14 cellular contexts compared by ENCODE assay signal in the genomic region with DNA sequence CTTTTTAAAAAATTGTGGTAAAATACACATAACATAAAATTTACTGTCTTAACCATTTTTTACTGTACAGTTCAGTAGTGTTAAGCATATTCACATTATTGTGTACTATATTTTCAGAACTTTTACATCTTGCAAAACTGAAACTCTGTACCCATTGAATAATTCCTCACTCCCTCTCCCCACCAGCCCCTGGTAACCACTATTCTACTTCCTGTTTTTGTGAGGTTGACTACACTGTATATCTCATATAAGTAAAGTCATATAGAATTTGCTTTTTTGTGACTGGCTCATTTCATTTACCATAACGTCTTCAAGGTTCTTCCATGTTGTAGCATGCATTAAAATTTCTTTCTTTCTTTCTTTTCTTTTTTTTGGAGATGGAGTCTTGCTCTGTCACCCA.
DNase-seq lines count a peak whose midpoint lies in the region; ATAC-seq, FAIRE-seq and TF ChIP-seq lines count a peak whose summit lies in the region.
"Had no signal": no experiment of that assay in that cellular context is flagged by ENCODE, and none has a peak within 500 bp of the region (broad histone marks: within the 10 kb centered on the region; RNA-seq: fewer than 3 reads in every experiment).

No MANE protein-coding gene starts in this region.

- no peak for TF ChIP-seq EP300 in gastroesophageal sphincter (IDR thresholded peaks at IDR 0.05)

- TF ChIP-seq POLR2A in gastroesophageal sphincter (IDR thresholded peaks at IDR 0.05): no peak

- intact Hi-C loops in natural killer cell (cut with micrococcal nuclease): loop anchor here (10.0 kb wide), 1 partner anchor 248 kb away; no protein-coding TSS in a partner anchor

- H3K36me3 ChIP-seq in gastroesophageal sphincter: peaks cover 3 to 84% of the 10 kb centered on the region in 2 donors

- H3K36me3 Mint-ChIP-seq in activated CD8-positive, alpha-beta memory T cell treated with anti-CD3 and anti-CD28 coated beads, Interleukin-2, amount 10 ng/mL, durations not matched to agents 7 days and 5 days: peaks cover 67% of the 10 kb centered on the region
- peaks cover 42% of the 10 kb centered on the region for H3K36me3 Mint-ChIP-seq in T-helper 1 cell treated with Interleukin-12 subunit alpha and Interleukin-12 subunit beta and Interleukin-4 antibody, amounts not matched to agents 30 μg/mL and 1 μg/mL, for 36 hours (ENCODE audit: low read depth)
- peaks cover 17% of the 10 kb centered on the region for H3K36me3 Mint-ChIP-seq in natural killer cell

- H3K4me1 ChIP-seq in gastroesophageal sphincter: no peaks in the 10 kb centered on the region

- no peaks in the 10 kb centered on the region for H3K27me3 Mint-ChIP-seq in activated CD8-positive, alpha-beta memory T cell treated with anti-CD3 and anti-CD28 coated beads, Interleukin-2, amount 10 ng/mL, durations not matched to agents 7 days and 5 days
- H3K27me3 Mint-ChIP-seq in T-helper 1 cell treated with Interleukin-12 subunit alpha and Interleukin-12 subunit beta and Interleukin-4 antibody, amounts not matched to agents 30 μg/mL and 1 μg/mL, for 36 hours (ENCODE audit: low read depth): no peaks in the 10 kb centered on the region
- no peaks in the 10 kb centered on the region for H3K27me3 Mint-ChIP-seq in natural killer cell (ENCODE audit: low read depth in 2 of 2)

- no peak for DNase-seq in activated CD8-positive, alpha-beta memory T cell treated with anti-CD3 and anti-CD28 coated beads, Interleukin-2, amount 10 ng/mL, durations not matched to agents 7 days and 5 days
- DNase-seq in activated CD8-positive, alpha-beta memory T cell treated with anti-CD3 and anti-CD28 coated beads for 24 hours: no peak
- DNase-seq in natural killer cell: no peak
- no peak for DNase-seq in RCC 7860 (ENCODE audit: low spot score)
- DNase-seq in NCI-H524 (lab: John Stamatoyannopoulos, UW): no peak
- DNase-seq: activated CD4-positive, alpha-beta T cell treated with anti-CD3 and anti-CD28 coated beads, Interleukin-2, amount 50 U/mL, for 48 hours; glutamatergic neuron; GOT3; kidney; mucosa of descending colon; SW 1271 had no signal

- no peaks in the 10 kb centered on the region for H3K9me3 Mint-ChIP-seq in activated CD8-positive, alpha-beta memory T cell treated with anti-CD3 and anti-CD28 coated beads, Interleukin-2, amount 10 ng/mL, durations not matched to agents 7 days and 5 days (ENCODE audit: low read depth)
- H3K9me3 Mint-ChIP-seq in T-helper 1 cell treated with Interleukin-12 subunit alpha and Interleukin-12 subunit beta and Interleukin-4 antibody, amounts not matched to agents 30 μg/mL and 1 μg/mL, for 36 hours: no peaks in the 10 kb centered on the region
- no peaks in the 10 kb centered on the region for H3K9me3 Mint-ChIP-seq in natural killer cell

- peaks cover 31% of the 10 kb centered on the region for H3K4me1 Mint-ChIP-seq in activated CD8-positive, alpha-beta memory T cell treated with anti-CD3 and anti-CD28 coated beads, Interleukin-2, amount 10 ng/mL, durations not matched to agents 7 days and 5 days
- H3K4me1 Mint-ChIP-seq in T-helper 1 cell treated with Interleukin-12 subunit alpha and Interleukin-12 subunit beta and Interleukin-4 antibody, amounts not matched to agents 30 μg/mL and 1 μg/mL, for 36 hours (ENCODE audit: low read depth): peaks cover 17% of the 10 kb centered on the region
- H3K4me1 Mint-ChIP-seq in natural killer cell: peaks cover 29 to 41% of the 10 kb centered on the region in 2 donors

- no peak overlapping the region for H3K4me3 Mint-ChIP-seq in activated CD8-positive, alpha-beta memory T cell treated with anti-CD3 and anti-CD28 coated beads, Interleukin-2, amount 10 ng/mL, durations not matched to agents 7 days and 5 days
- H3K4me3 Mint-ChIP-seq in T-helper 1 cell treated with Interleukin-12 subunit alpha and Interleukin-12 subunit beta and Interleukin-4 antibody, amounts not matched to agents 30 μg/mL and 1 μg/mL, for 36 hours: no peak overlapping the region
- H3K4me3 Mint-ChIP-seq in natural killer cell: peak overlapping the region; percentile 55

- H3K27ac ChIP-seq in gastroesophageal sphincter: no peak overlapping the region

- no peak overlapping the region for H3K4me3 ChIP-seq in gastroesophageal sphincter
- H3K4me3 ChIP-seq: mucosa of descending colon had no signal

- no peak for TF ChIP-seq CTCF in natural killer cell (IDR thresholded peaks at IDR 0.05)
- no peak for TF ChIP-seq CTCF in gastroesophageal sphincter (IDR thresholded peaks at IDR 0.05)

- peak overlapping the region; percentile 76 for H3K27ac Mint-ChIP-seq in activated CD8-positive, alpha-beta memory T cell treated with anti-CD3 and anti-CD28 coated beads, Interleukin-2, amount 10 ng/mL, durations not matched to agents 7 days and 5 days
- H3K27ac Mint-ChIP-seq in T-helper 1 cell treated with Interleukin-12 subunit alpha and Interleukin-12 subunit beta and Interleukin-4 antibody, amounts not matched to agents 30 μg/mL and 1 μg/mL, for 36 hours: peak overlapping the region; percentile 27
- H3K27ac Mint-ChIP-seq in natural killer cell: peak overlapping the region; percentile 65 to 80

- CTCF ChIA-PET in activated CD8-positive, alpha-beta memory T cell treated with anti-CD3 and anti-CD28 coated beads, Interleukin-2, amount 10 ng/mL, durations not matched to agents 7 days and 5 days (lab: Charles Lee): no interaction called here

- no peak for FAIRE-seq in RCC 7860 (lab: Jason Lieb, UNC)
- FAIRE-seq: kidney had no signal

- peak; percentile 82 for ATAC-seq in activated CD8-positive, alpha-beta memory T cell treated with anti-CD3 and anti-CD28 coated beads, Interleukin-2, amount 10 ng/mL, durations not matched to agents 7 days and 5 days
- ATAC-seq in HG03103 (IDR thresholded peaks at IDR 0.05; ENCODE audit: low read depth, unreplicated experiment) (peak; percentile 86), natural killer cell (peak in 2 of 3 donors; percentile 66 to 69), gastroesophageal sphincter (no peak)
- ATAC-seq: mucosa of descending colon had no signal

- WGBS in gastroesophageal sphincter (ENCODE audit: low coverage in 1 of 2), 2 donors: 83% methylated on average over 1 of the region's 1 CpG; no CpG with 5 or more reads in 1 of the 2 donors

- no peaks in the 10 kb centered on the region for H3K27me3 ChIP-seq in gastroesophageal sphincter

- H3K9me3 ChIP-seq in gastroesophageal sphincter: no peaks in the 10 kb centered on the region
- H3K9me3 ChIP-seq: mucosa of descending colon had no signal
